In the genomic region with DNA sequence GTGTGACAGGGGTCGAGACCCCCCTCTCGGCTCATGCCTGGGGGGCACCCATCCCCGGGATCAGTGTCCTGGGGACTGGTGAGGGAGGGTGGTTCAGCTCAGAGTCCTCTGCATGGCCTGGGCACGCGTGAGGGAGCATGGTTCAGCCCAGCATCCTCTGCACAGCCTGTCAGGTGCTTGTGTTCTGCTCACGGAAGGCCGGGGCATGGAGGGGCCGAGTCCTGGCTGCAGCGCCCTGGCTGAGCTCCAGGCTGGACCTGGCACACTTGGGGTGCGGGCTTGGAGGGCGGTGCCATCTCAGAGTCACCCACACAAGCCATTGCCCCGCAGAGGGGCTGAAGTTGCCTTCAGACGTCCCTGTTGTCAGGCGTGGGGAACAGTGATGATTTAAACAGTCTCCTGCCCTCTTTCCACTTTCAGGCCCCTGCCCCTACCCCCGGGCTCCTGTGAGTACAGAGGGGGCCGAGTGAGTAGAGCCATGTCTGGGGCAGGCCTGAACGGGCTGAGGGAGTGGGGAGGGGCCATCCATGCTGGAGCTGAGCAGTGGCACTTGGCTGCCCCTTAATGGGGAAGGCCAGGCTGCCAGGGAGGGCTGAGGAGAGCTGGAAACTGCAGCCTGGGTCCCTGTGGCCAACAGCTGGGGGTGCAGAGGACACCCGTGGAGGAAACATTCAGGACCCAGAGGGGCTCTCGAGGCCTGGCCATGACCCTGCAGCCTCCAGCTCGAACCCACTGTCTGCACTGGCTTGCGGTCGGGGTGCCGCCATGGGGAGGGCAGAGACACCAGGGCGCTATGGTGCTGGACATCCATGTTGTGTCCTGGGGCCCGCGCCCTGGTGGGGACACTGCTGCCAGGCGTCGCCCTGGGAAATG, we compare ENCODE assay signal across 19 cellular contexts. TPM values are rescaled to one million over a fixed set of nuclear protein-coding genes. Genes with fewer than 3 reads are reported as not detected.
DNase-seq lines count a peak whose midpoint lies in the region; ATAC-seq and TF ChIP-seq lines count a peak whose summit lies in the region.
"Had no signal": no experiment of that assay in that cellular context is flagged by ENCODE, and none has a peak within 500 bp of the region (broad histone marks: within the 10 kb centered on the region; RNA-seq: fewer than 3 reads in every experiment).

No MANE protein-coding gene starts in this region.

- H3K4me1 ChIP-seq in endodermal cell (ENCODE audit: control insufficient read depth, insufficient read depth, low read length) = peaks cover 2% of the 10 kb centered on the region
- H3K4me1 ChIP-seq: BE2C had no signal

- TF ChIP-seq CTCF in endodermal cell (conservative IDR thresholded peaks at IDR 0.05) (no peak), coronary artery (IDR thresholded peaks at IDR 0.05) (no peak)
- TF ChIP-seq CTCF in activated CD8-positive, alpha-beta T cell treated with anti-CD3 and anti-CD28 coated beads for 36 hours (IDR thresholded peaks at IDR 0.05) = no peak

- H3K27me3 Mint-ChIP-seq in T-helper 17 cell (no peaks in the 10 kb centered on the region), endodermal cell (ENCODE audit: insufficient read depth) (no peaks in the 10 kb centered on the region)
- no peaks in the 10 kb centered on the region for H3K27me3 Mint-ChIP-seq in activated CD8-positive, alpha-beta T cell treated with anti-CD3 and anti-CD28 coated beads for 36 hours

- CTCF ChIA-PET in activated CD8-positive, alpha-beta T cell treated with anti-CD3 and anti-CD28 coated beads for 36 hours (lab: Charles Lee) = interaction anchor here (3.0 kb wide), 1 partner anchor 11 kb away, joined by 17 read pairs; no protein-coding TSS in a partner anchor

- H3K4me1 Mint-ChIP-seq in T-helper 17 cell (peaks cover 6% of the 10 kb centered on the region), endodermal cell (peaks cover 3% of the 10 kb centered on the region)
- no peaks in the 10 kb centered on the region for H3K4me1 Mint-ChIP-seq in activated CD8-positive, alpha-beta T cell treated with anti-CD3 and anti-CD28 coated beads for 36 hours (ENCODE audit: low read depth)

- H3K9me3 ChIP-seq in T-helper 17 cell (ENCODE audit: control insufficient read depth, low read length, poor library complexity, severe bottlenecking) (no peaks in the 10 kb centered on the region), endodermal cell (ENCODE audit: control insufficient read depth, low read length) (no peaks in the 10 kb centered on the region)
- H3K9me3 ChIP-seq: BE2C had no signal

- H3K4me3 ChIP-seq in H7 (ENCODE audit: insufficient read depth, low read depth, low read length) = no peak overlapping the region
- H3K4me3 ChIP-seq in endodermal cell (ENCODE audit: low read length) = no peak overlapping the region
- H3K4me3 ChIP-seq in coronary artery = no peak overlapping the region
- H3K4me3 ChIP-seq: GM23338 had no signal

- no peak overlapping the region for H3K9ac ChIP-seq in endodermal cell (ENCODE audit: extremely low read depth, low read length, poor library complexity, severe bottlenecking)

- H3K4me3 Mint-ChIP-seq in T-helper 17 cell (no peak overlapping the region), endodermal cell (no peak overlapping the region)
- H3K4me3 Mint-ChIP-seq in activated CD8-positive, alpha-beta T cell treated with anti-CD3 and anti-CD28 coated beads for 36 hours = no peak overlapping the region
- H3K4me3 Mint-ChIP-seq: GM23338 had no signal

- DNase-seq in H7 = peak; percentile 64
- no peak for DNase-seq in T-helper 17 cell
- no peak for DNase-seq in endodermal cell
- no peak for DNase-seq in sciatic nerve (ENCODE audit: low spot score)
- no peak for DNase-seq in activated CD8-positive, alpha-beta T cell treated with anti-CD3 and anti-CD28 coated beads for 36 hours
- no peak for DNase-seq in NCI-H1694 (lab: John Stamatoyannopoulos, UW)
- DNase-seq in coronary artery (ENCODE audit: low spot score) = no peak
- DNase-seq: ACHN; BE2C; CD8-positive, alpha-beta memory T cell; DND-41; GDM1; NCI-H1436 treated with DMSO at 0.1 percent for 48 hours; NCI-H2081 treated with DMSO at 0.1 percent for 48 hours; NCI-H69; Right ventricle myocardium superior had no signal

- 90 to 92% methylated on average over 19 to 28 of the region's 28 CpGs for WGBS in endodermal cell (ENCODE audit: insufficient coverage in 1 of 2, insufficient read length in 1 of 2), 2 experiments

- H3K36me3 ChIP-seq in H7 (replicated peaks; ENCODE audit: control insufficient read depth, insufficient read depth, low read length) (no peaks in the 10 kb centered on the region), endodermal cell (ENCODE audit: control insufficient read depth, insufficient read depth, low read length) (no peaks in the 10 kb centered on the region)

- H3K36me3 Mint-ChIP-seq in T-helper 17 cell (ENCODE audit: low read depth) = peaks cover 5% of the 10 kb centered on the region
- H3K36me3 Mint-ChIP-seq in endodermal cell (ENCODE audit: low read depth) = peaks cover 20% of the 10 kb centered on the region
- H3K36me3 Mint-ChIP-seq in activated CD8-positive, alpha-beta T cell treated with anti-CD3 and anti-CD28 coated beads for 36 hours (ENCODE audit: low read depth) = peaks cover 11% of the 10 kb centered on the region

- ATAC-seq in T-helper 17 cell (no peak), sciatic nerve (peak; percentile 42), HG02885 (IDR thresholded peaks at IDR 0.05; ENCODE audit: poor library complexity, unreplicated experiment) (no peak)
- no peak for ATAC-seq in activated CD8-positive, alpha-beta T cell treated with anti-CD3 and anti-CD28 coated beads for 36 hours
- ATAC-seq: GM23338, SK-N-SH treated with all-trans-retinoic acid at 6 μM for 48 hours had no signal

- intact Hi-C loops in sciatic nerve (cut with DNase I) = no loop called here
- intact Hi-C loops in activated CD8-positive, alpha-beta T cell treated with anti-CD3 and anti-CD28 coated beads for 36 hours (cut with micrococcal nuclease) = no loop called here

- peak overlapping the region; percentile 43 for H3K27ac Mint-ChIP-seq in T-helper 17 cell
- no peak overlapping the region for H3K27ac Mint-ChIP-seq in endodermal cell
- H3K27ac Mint-ChIP-seq in activated CD8-positive, alpha-beta T cell treated with anti-CD3 and anti-CD28 coated beads for 36 hours = no peak overlapping the region
- H3K27ac Mint-ChIP-seq: GM23338 had no signal

- H3K27me3 ChIP-seq in H7 (ENCODE audit: control insufficient read depth, insufficient read depth, low read length) = no peaks in the 10 kb centered on the region
- H3K27me3 ChIP-seq in endodermal cell (ENCODE audit: control insufficient read depth, insufficient read depth, low read length, poor library complexity, severe bottlenecking) = no peaks in the 10 kb centered on the region
- H3K27me3 ChIP-seq: BE2C had no signal

- POLR2A ChIA-PET in activated CD8-positive, alpha-beta T cell treated with anti-CD3 and anti-CD28 coated beads for 36 hours (lab: Charles Lee) = no interaction called here

- H3K27ac ChIP-seq in endodermal cell (ENCODE audit: low read depth, low read length) = peak overlapping the region; percentile 51
- peak overlapping the region in 1 of 2 donors; percentile 41 for H3K27ac ChIP-seq in coronary artery

- H3K9me3 Mint-ChIP-seq in endodermal cell = peaks cover 10% of the 10 kb centered on the region
- H3K9me3 Mint-ChIP-seq in activated CD8-positive, alpha-beta T cell treated with anti-CD3 and anti-CD28 coated beads for 36 hours = no peaks in the 10 kb centered on the region

RNA-seq across cellular contexts. Expression of a gene that starts 22.5 kb away (rescaled TPM):
- total RNA-seq in H7 (2014; rRNA removed; shearing (Covaris generic)) = 17.5 and 26.6 TPM in 2 replicates
- 10 to 100 TPM; 79.3 to 86.3 TPM for total RNA-seq in T-helper 17 cell
- 10 to 100 TPM; 74.9 to 92.3 TPM for total RNA-seq in endodermal cell
- polyA plus RNA-seq in endodermal cell (2013, experiment 1 of 2) = 72.6 TPM
- polyA plus RNA-seq in endodermal cell (2013, experiment 2 of 2) = 64.1 TPM
- 43.7 TPM for total RNA-seq in sciatic nerve
- total RNA-seq in activated CD8-positive, alpha-beta T cell treated with anti-CD3 and anti-CD28 coated beads for 36 hours = 10 to 100 TPM; 41.4 to 48.1 TPM
